ENCODE assay signal across 26 cellular contexts in the genomic region with DNA sequence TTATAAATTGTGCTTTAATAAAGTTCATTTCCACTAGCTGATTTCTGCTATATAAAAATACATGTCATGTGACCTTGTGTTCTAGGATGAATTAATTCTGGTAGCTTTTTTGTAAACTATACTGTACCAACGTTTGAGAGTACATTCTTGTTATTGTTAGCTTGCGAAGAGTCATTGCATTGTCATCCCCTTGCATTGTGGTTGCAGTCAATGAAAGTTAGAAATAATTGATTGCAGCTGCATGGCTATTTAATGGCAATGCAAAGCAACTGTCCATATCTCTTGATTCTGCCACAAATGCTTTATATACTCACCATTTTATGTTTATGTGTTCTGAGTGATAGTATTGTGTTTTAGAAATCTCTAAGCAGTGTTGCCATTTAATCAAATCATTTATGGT.
DNase-seq lines count a peak whose midpoint lies in the region; ATAC-seq, FAIRE-seq and TF ChIP-seq lines count a peak whose summit lies in the region.
"Had no signal": no experiment of that assay in that cellular context is flagged by ENCODE, and none has a peak within 500 bp of the region (broad histone marks: within the 10 kb centered on the region; RNA-seq: fewer than 3 reads in every experiment).

No MANE protein-coding gene starts in this region.

- no peak overlapping the region for H3K9ac ChIP-seq in K562 (ENCODE audit: insufficient read depth in 1 of 2, low read depth in 2 of 2, low read length in 2 of 2)
- H3K9ac ChIP-seq: KMS-11 had no signal

- H4K20me1 ChIP-seq in K562 (replicated peaks; ENCODE audit: control insufficient read depth, insufficient read depth, low read length), result no peaks in the 10 kb centered on the region

- TF ChIP-seq EP300 in K562 (IDR thresholded peaks at IDR 0.05; ENCODE audit: low read length), result no peak

- H3K9me1 ChIP-seq in K562 (ENCODE audit: control insufficient read depth, insufficient read depth, low read length), result no peaks in the 10 kb centered on the region

- H3K79me2 ChIP-seq in K562 (ENCODE audit: control insufficient read depth, insufficient read depth, low read length), result no peaks in the 10 kb centered on the region

- no TSS peak for BruUV-seq in K562 (replicated peaks; lab: Mats Ljungman, UMichigan)

- H2AFZ ChIP-seq in K562 (ENCODE audit: low read depth, low read length), result no peak overlapping the region

- peaks cover 9% of the 10 kb centered on the region for H3K4me1 Mint-ChIP-seq in WTC11

- H3K36me3 ChIP-seq in K562 (ENCODE audit: control insufficient read depth, insufficient read depth, low read length), result no peaks in the 10 kb centered on the region
- H3K36me3 ChIP-seq: adrenal gland, prostate gland had no signal

- ATAC-seq in K562 (no peak), WTC11 (no peak), HG03469 (IDR thresholded peaks at IDR 0.05; ENCODE audit: unreplicated experiment) (no peak)
- ATAC-seq: effector memory CD8-positive, alpha-beta T cell; gastroesophageal sphincter; left cardiac atrium had no signal

- no peaks in the 10 kb centered on the region for H3K9me3 Mint-ChIP-seq in WTC11
- H3K9me3 Mint-ChIP-seq: CD4-positive, CD25-positive, alpha-beta regulatory T cell; effector memory CD8-positive, alpha-beta T cell; nephron progenitor cell had no signal

- FAIRE-seq in K562 (lab: Jason Lieb, UNC), result no peak
- FAIRE-seq: small intestine, TTC549 had no signal

- intact Hi-C loops in K562 (cut with micrococcal nuclease), result no loop called here

- no peak overlapping the region for H3K27ac ChIP-seq in AG04450 (ENCODE audit: low read depth, low read length)
- H3K27ac ChIP-seq in K562 (ENCODE audit: extremely low read depth, low read depth, low read length), result no peak overlapping the region
- H3K27ac ChIP-seq: adrenal gland, gastroesophageal sphincter, KMS-11, prostate gland, upper lobe of left lung had no signal

- in situ Hi-C loops in K562 (cut with MboI), result no loop called here

- H3K9me3 ChIP-seq in AG04450 (ENCODE audit: control insufficient read depth, insufficient read depth, low read length), result no peaks in the 10 kb centered on the region
- H3K9me3 ChIP-seq in K562 (replicated peaks; ENCODE audit: control insufficient read depth, insufficient read depth, low read depth, low read length), result no peaks in the 10 kb centered on the region
- H3K9me3 ChIP-seq: adrenal gland, gastroesophageal sphincter, prostate gland, upper lobe of left lung had no signal

- no peak overlapping the region for H3K4me2 ChIP-seq in K562 (ENCODE audit: insufficient read depth, low read length)
- H3K4me2 ChIP-seq: KMS-11 had no signal

- no peak for TF ChIP-seq CTCF in AG04450 (IDR thresholded peaks at IDR 0.05; ENCODE audit: low read depth, low read length)
- no peak for TF ChIP-seq CTCF in K562 (IDR thresholded peaks at IDR 0.05 in 2 of 3, conservative IDR thresholded peaks at IDR 0.05 in 1 of 3; ENCODE audit: insufficient read depth in 2 of 3, low read depth in 1 of 3, low read length in 3 of 3)
- no peak for TF ChIP-seq CTCF in fibroblast of villous mesenchyme (IDR thresholded peaks at IDR 0.05; ENCODE audit: insufficient read depth, low read depth, low read length)
- TF ChIP-seq CTCF in WTC11 (IDR thresholded peaks at IDR 0.05), result no peak

- no peaks in the 10 kb centered on the region for H3K27me3 Mint-ChIP-seq in WTC11 (ENCODE audit: low read depth)
- H3K27me3 Mint-ChIP-seq: CD4-positive, CD25-positive, alpha-beta regulatory T cell; effector memory CD8-positive, alpha-beta T cell had no signal

- POLR2A ChIA-PET in AG04450 (lab: Yijun Ruan, JAX), result no interaction called here
- POLR2A ChIA-PET in K562 (lab: Yijun Ruan, JAX), result no interaction called here
- POLR2A ChIA-PET in WTC11 (lab: Charles Lee), result no interaction called here

- H3K4me1 ChIP-seq in K562 (replicated peaks in 1 of 2; ENCODE audit: control insufficient read depth in 2 of 2, insufficient read depth in 2 of 2, low read length in 2 of 2), result no peaks in the 10 kb centered on the region; a peak in 1 of 5 replicates
- H3K4me1 ChIP-seq: adrenal gland, gastroesophageal sphincter, prostate gland, upper lobe of left lung had no signal

- H3K4me3 Mint-ChIP-seq in WTC11, result no peak overlapping the region
- H3K4me3 Mint-ChIP-seq: CD4-positive, CD25-positive, alpha-beta regulatory T cell; effector memory CD8-positive, alpha-beta T cell; nephron progenitor cell had no signal

- DNase-seq in AG04450 (ENCODE audit: low read depth, low spot score) (peak; percentile 32), HCEC 1CT (peak; percentile 82), K562 (ENCODE audit: extremely low read depth in 1 of 4, low spot score in 3 of 4) (no peak), fibroblast of villous mesenchyme (ENCODE audit: low read depth) (peak; percentile 20), WTC11 (ENCODE audit: low spot score) (no peak), NCI-H748 treated with DMSO at 0.1 percent for 48 hours (lab: John Stamatoyannopoulos, UW) (no peak)
- no peak for DNase-seq in activated CD4-positive, alpha-beta T cell treated with anti-CD3 and anti-CD28 coated beads, Interleukin-2, amount 50 U/mL, for 1 hour
- DNase-seq: 8988T; activated CD4-positive, alpha-beta T cell treated with anti-CD3 and anti-CD28 coated beads for 4 hours; activated CD8-positive, alpha-beta memory T cell treated with anti-CD3 and anti-CD28 coated beads, Interleukin-2, amount 50 U/mL, for 48 hours; activated effector memory CD4-positive, alpha-beta T cell treated with Interleukin-2 at 50 U/mL for 16 hours; adrenal gland; CD4-positive, CD25-positive, alpha-beta regulatory T cell; effector memory CD8-positive, alpha-beta T cell; left cardiac atrium; NCI-H1048; NCI-H524; nephron progenitor cell; small intestine; SW 1271; upper lobe of left lung had no signal

- H3K27me3 ChIP-seq in AG04450 (ENCODE audit: control insufficient read depth, insufficient read depth, low read length) (no peaks in the 10 kb centered on the region), K562 (ENCODE audit: control insufficient read depth in 2 of 2, insufficient read depth in 2 of 2, low read length in 2 of 2) (no peaks in the 10 kb centered on the region)
- H3K27me3 ChIP-seq: adrenal gland, gastroesophageal sphincter, upper lobe of left lung had no signal

- no peak for TF ChIP-seq POLR2A in K562 (conservative IDR thresholded peaks at IDR 0.05)

- no peak overlapping the region for H3K4me3 ChIP-seq in AG04450 (ENCODE audit: low read depth, low read length)
- H3K4me3 ChIP-seq in K562, result no peak overlapping the region
- H3K4me3 ChIP-seq in fibroblast of villous mesenchyme (ENCODE audit: low read depth, low read length), result no peak overlapping the region
- H3K4me3 ChIP-seq: adrenal gland, gastroesophageal sphincter, prostate gland, upper lobe of left lung had no signal

- CTCF ChIA-PET in AG04450 (lab: Charles Lee), result no interaction called here
- CTCF ChIA-PET in K562 (lab: Yijun Ruan, JAX; ENCODE audit: low intra/inter-chr PET ratio), result no interaction called here
- CTCF ChIA-PET in WTC11 (lab: Charles Lee), result no interaction called here

- H3K36me3 Mint-ChIP-seq in WTC11, result no peaks in the 10 kb centered on the region

- no peak overlapping the region for H3K27ac Mint-ChIP-seq in WTC11
- H3K27ac Mint-ChIP-seq: CD4-positive, CD25-positive, alpha-beta regulatory T cell; effector memory CD8-positive, alpha-beta T cell; nephron progenitor cell had no signal

- TF ChIP-seq RAD21 in K562 (CRISPR knock-in tag; conservative IDR thresholded peaks at IDR 0.05 in 1 of 2, IDR thresholded peaks at IDR 0.05 in 1 of 2), result no peak

- 53% methylated on average over 2 of the region's 2 CpGs for WGBS in K562 (ENCODE audit: insufficient coverage, low coverage, missing lambda C conversion rate)

TF ChIP-seq in K562, 482 proteins besides CTCF, POLR2A, EP300 and RAD21 (continues in another document):
- TF ChIP-seq THRB (CRISPR knock-in tag; conservative IDR thresholded peaks at IDR 0.05) (no peak), TRIM28 (IDR thresholded peaks at IDR 0.05) (no peak)

TF ChIP-seq in WTC11, 78 proteins besides CTCF, POLR2A, EP300 and RAD21:
- no peak for TF ChIP-seq GABPB1 (CRISPR knock-in tag; IDR thresholded peaks at IDR 0.05)

Comparison
In these comparisons a context has a peak if more than half of its experiments do, and no peak if none do; other contexts are left out.
1. DNase-seq: peak in AG04450 (single experiment), HCEC 1CT (single experiment) and fibroblast of villous mesenchyme (single experiment); none in K562 (0 of 4), WTC11 (single experiment), NCI-H748 treated with DMSO at 0.1 percent for 48 hours (single experiment) and activated CD4-positive, alpha-beta T cell treated with anti-CD3 and anti-CD28 coated beads, Interleukin-2, amount 50 U/mL, for 1 hour (single experiment).